20 cellular contexts compared by ENCODE assay signal in genomic region chr7:156236181-156236889, GRCh38.
"Had no signal": no experiment of that assay in that cellular context is flagged by ENCODE, and none has a peak within 500 bp of the region (broad histone marks: within the 10 kb centered on the region; RNA-seq: fewer than 3 reads in every experiment).

No MANE protein-coding gene starts in this region.

- H3K4me1 Mint-ChIP-seq: naive thymus-derived CD8-positive, alpha-beta T cell had no signal

- H3K27me3 ChIP-seq: gastrocnemius medialis, right lobe of liver, transverse colon, upper lobe of right lung, uterus had no signal

- H3K9me3 ChIP-seq: gastrocnemius medialis, left ventricle myocardium inferior, lower lobe of right lung, psoas muscle, right lobe of liver, transverse colon, upper lobe of right lung, uterus had no signal

- H3K4me3 ChIP-seq: gastrocnemius medialis, left ventricle myocardium inferior, lower lobe of right lung, psoas muscle, right lobe of liver, smooth muscle cell, transverse colon, upper lobe of right lung, uterus had no signal

- H3K9me3 Mint-ChIP-seq: naive thymus-derived CD8-positive, alpha-beta T cell had no signal

- DNase-seq: caudate nucleus; cerebellar nuclear complex; cortex of kidney; foreskin fibroblast; gastrocnemius medialis; left cardiac atrium; left ventricle myocardium inferior; lower lobe of right lung; naive thymus-derived CD8-positive, alpha-beta T cell; psoas muscle; right lobe of liver; stimulated activated CD4-positive, alpha-beta T cell treated with anti-CD3 and anti-CD28 coated beads, Interleukin-12 subunit alpha, Interleukin-12 subunit beta, amount 100 ng/mL, for 4 hours; stimulated activated CD4-positive, alpha-beta T cell treated with anti-CD3 and anti-CD28 coated beads, Interleukin-1b, Interleukin-23, amount 100 ng/mL, for 48 hours; stimulated activated CD4-positive, alpha-beta T cell treated with anti-CD3 and anti-CD28 coated beads, Interleukin-4, amount 100 ng/mL, for 1 hour; stimulated activated CD8-positive, alpha-beta memory T cell treated with anti-CD3 and anti-CD28 coated beads, Interleukin-4, amount 100 ng/mL, for 48 hours; stimulated activated naive CD4-positive, alpha-beta T cell; transverse colon; upper lobe of right lung; uterus had no signal

- H3K36me3 Mint-ChIP-seq: naive thymus-derived CD8-positive, alpha-beta T cell had no signal

- H3K4me3 Mint-ChIP-seq: naive thymus-derived CD8-positive, alpha-beta T cell had no signal

- H3K36me3 ChIP-seq: gastrocnemius medialis, left ventricle myocardium inferior, lower lobe of right lung, right lobe of liver, transverse colon, upper lobe of right lung, uterus had no signal

- ATAC-seq: gastrocnemius medialis; left cardiac atrium; lower lobe of right lung; naive thymus-derived CD8-positive, alpha-beta T cell; psoas muscle; right lobe of liver; upper lobe of right lung had no signal

- H3K4me1 ChIP-seq: gastrocnemius medialis, left ventricle myocardium inferior, lower lobe of right lung, psoas muscle, right lobe of liver, transverse colon, upper lobe of right lung, uterus had no signal

- H3K27ac ChIP-seq: gastrocnemius medialis, left ventricle myocardium inferior, lower lobe of right lung, psoas muscle, right lobe of liver, transverse colon, upper lobe of right lung, uterus had no signal

- H3K4me2 ChIP-seq: smooth muscle cell had no signal
